35 cellular contexts compared by ENCODE assay signal in genomic region chr1:97524211-97524610, GRCh38.
"Had no signal": no experiment of that assay in that cellular context is flagged by ENCODE, and none has a peak within 500 bp of the region (broad histone marks: within the 10 kb centered on the region; RNA-seq: fewer than 3 reads in every experiment).

No MANE protein-coding gene starts in this region.

- H3K27me3 ChIP-seq: adrenal gland, body of pancreas, cardiac muscle cell, colonic mucosa, esophagus muscularis mucosa had no signal

- H3K4me1 ChIP-seq: adrenal gland, colonic mucosa, esophagus muscularis mucosa had no signal

- H3K27ac ChIP-seq: adrenal gland, body of pancreas, cardiac muscle cell, colonic mucosa, esophagus muscularis mucosa, WERI-Rb-1 had no signal

- ATAC-seq: activated CD4-positive, CD25-positive, alpha-beta regulatory T cell treated with anti-CD3 and anti-CD28 coated beads, Interleukin-2, amount 50 U/mL, for 24 hours; activated CD8-positive, alpha-beta T cell treated with anti-CD3 and anti-CD28 coated beads for 36 hours; activated naive CD8-positive, alpha-beta T cell treated with anti-CD3 and anti-CD28 coated beads, Interleukin-2, amount 50 U/mL, for 24 hours; activated T-cell treated with anti-CD3 and anti-CD28 coated beads, Interleukin-2, amount 50 U/mL, for 4 hours; activated T-helper 17 cell treated with anti-CD3 and anti-CD28 coated beads, Interleukin-2, amount 50 U/mL, for 72 hours; body of pancreas; T-helper 17 cell had no signal

- H3K4me1 Mint-ChIP-seq: activated B cell treated with CpG ODN at 0.5 μM for 24 hours; activated naive CD4-positive, alpha-beta T cell treated with anti-CD3 and anti-CD28 coated beads, Interleukin-2, amount 50 U/mL, for 24 hours; activated naive CD8-positive, alpha-beta T cell treated with anti-CD3 and anti-CD28 coated beads for 36 hours; activated naive CD8-positive, alpha-beta T cell treated with anti-CD3 and anti-CD28 coated beads, Interleukin-2, amount 50 U/mL, for 24 hours; activated T-helper 17 cell treated with anti-CD3 and anti-CD28 coated beads, Interleukin-2, amount 50 U/mL, for 72 hours; T-helper 17 cell had no signal

- H3K27me3 Mint-ChIP-seq: activated B cell treated with CpG ODN at 0.5 μM for 24 hours; activated CD8-positive, alpha-beta T cell treated with anti-CD3 and anti-CD28 coated beads for 36 hours; activated naive CD4-positive, alpha-beta T cell treated with anti-CD3 and anti-CD28 coated beads, Interleukin-2, amount 50 U/mL, for 24 hours; activated naive CD8-positive, alpha-beta T cell treated with anti-CD3 and anti-CD28 coated beads for 36 hours; activated naive CD8-positive, alpha-beta T cell treated with anti-CD3 and anti-CD28 coated beads, Interleukin-2, amount 50 U/mL, for 24 hours; activated T-helper 17 cell treated with anti-CD3 and anti-CD28 coated beads, Interleukin-2, amount 50 U/mL, for 72 hours; T-helper 17 cell had no signal

- H3K36me3 ChIP-seq: adrenal gland, cardiac muscle cell, colonic mucosa, esophagus muscularis mucosa, WERI-Rb-1 had no signal

- H3K4me3 ChIP-seq: adrenal gland, body of pancreas, cardiac muscle cell, colonic mucosa, esophagus muscularis mucosa had no signal

- H3K9me3 ChIP-seq: adrenal gland, body of pancreas, colonic mucosa, esophagus muscularis mucosa had no signal

- DNase-seq: activated B cell treated with CpG ODN at 0.5 μM for 24 hours; activated CD4-positive, alpha-beta T cell treated with anti-CD3 and anti-CD28 coated beads for 48 hours; activated CD4-positive, alpha-beta T cell treated with anti-CD3 and anti-CD28 coated beads, Interleukin-2, amount 50 U/mL, for 1 hour; activated CD4-positive, alpha-beta T cell treated with anti-CD3 and anti-CD28 coated beads, Interleukin-2, amount 50 U/mL, for 48 hours; activated CD8-positive, alpha-beta memory T cell treated with anti-CD3 and anti-CD28 coated beads for 24 hours; activated CD8-positive, alpha-beta T cell treated with anti-CD3 and anti-CD28 coated beads for 36 hours; activated effector memory CD4-positive, alpha-beta T cell treated with Interleukin-2 at 50 U/mL for 16 hours; activated gamma-delta T cell treated with Interleukin-2 at 50 U/mL for 16 hours; activated naive CD4-positive, alpha-beta T cell treated with Interleukin-2 at 50 U/mL for 16 hours; activated naive CD8-positive, alpha-beta T cell treated with anti-CD3 and anti-CD28 coated beads for 36 hours; activated naive CD8-positive, alpha-beta T cell treated with anti-CD3 and anti-CD28 coated beads, Interleukin-2, amount 50 U/mL, for 24 hours; activated T-cell treated with anti-CD3 and anti-CD28 coated beads, Interleukin-2, amount 50 U/mL, for 4 hours; adrenal gland; amygdala; aorta; body of pancreas; central memory CD4-positive, alpha-beta T cell; cerebellar nuclear complex; colonic mucosa; effector CD8-positive, alpha-beta T cell; erythroblast; foreskin fibroblast; head of caudate nucleus; T-helper 1 cell; T-helper 17 cell; T1000; WERI-Rb-1 had no signal

- H3K27ac Mint-ChIP-seq: activated B cell treated with CpG ODN at 0.5 μM for 24 hours; activated CD8-positive, alpha-beta T cell treated with anti-CD3 and anti-CD28 coated beads for 36 hours; activated naive CD4-positive, alpha-beta T cell treated with anti-CD3 and anti-CD28 coated beads, Interleukin-2, amount 50 U/mL, for 24 hours; activated naive CD8-positive, alpha-beta T cell treated with anti-CD3 and anti-CD28 coated beads for 36 hours; activated naive CD8-positive, alpha-beta T cell treated with anti-CD3 and anti-CD28 coated beads, Interleukin-2, amount 50 U/mL, for 24 hours; activated T-helper 17 cell treated with anti-CD3 and anti-CD28 coated beads, Interleukin-2, amount 50 U/mL, for 72 hours; T-helper 17 cell; T-helper 2 cell treated with Interferon-gamma antibody and Interleukin-4, amounts not matched to agents 5 μg/mL and 100 μg/mL, for 36 hours had no signal

- H3K4me3 Mint-ChIP-seq: activated B cell treated with CpG ODN at 0.5 μM for 24 hours; activated CD8-positive, alpha-beta T cell treated with anti-CD3 and anti-CD28 coated beads for 36 hours; activated naive CD4-positive, alpha-beta T cell treated with anti-CD3 and anti-CD28 coated beads, Interleukin-2, amount 50 U/mL, for 24 hours; activated naive CD8-positive, alpha-beta T cell treated with anti-CD3 and anti-CD28 coated beads for 36 hours; activated naive CD8-positive, alpha-beta T cell treated with anti-CD3 and anti-CD28 coated beads, Interleukin-2, amount 50 U/mL, for 24 hours; activated T-cell treated with anti-CD3 and anti-CD28 coated beads, Interleukin-2, amount 50 U/mL, for 4 hours; activated T-helper 17 cell treated with anti-CD3 and anti-CD28 coated beads, Interleukin-2, amount 50 U/mL, for 72 hours; T-helper 17 cell; T-helper 2 cell treated with Interferon-gamma antibody and Interleukin-4, amounts not matched to agents 5 μg/mL and 100 μg/mL, for 36 hours had no signal

- FAIRE-seq: endometrium, frontal cortex had no signal

- H3K9me3 Mint-ChIP-seq: activated naive CD4-positive, alpha-beta T cell treated with anti-CD3 and anti-CD28 coated beads, Interleukin-2, amount 50 U/mL, for 24 hours; activated T-helper 17 cell treated with anti-CD3 and anti-CD28 coated beads, Interleukin-2, amount 50 U/mL, for 72 hours; T-helper 2 cell treated with Interferon-gamma antibody and Interleukin-4, amounts not matched to agents 5 μg/mL and 100 μg/mL, for 36 hours had no signal
